ENCODE assay signal across 1 cellular context in genomic region chr12:94263011-94263786, GRCh38.
TF ChIP-seq lines count a peak whose summit lies in the region.

No MANE protein-coding gene starts in this region.

TF ChIP-seq in liver, 16 proteins besides CTCF, POLR2A, EP300 and RAD21 (continued from another document):
- TF ChIP-seq REST (IDR thresholded peaks at IDR 0.05) (no peak), HNF4G (IDR thresholded peaks at IDR 0.05) (no peak), NR2F2 (IDR thresholded peaks at IDR 0.05) (no peak), ATF3 (IDR thresholded peaks at IDR 0.05) (no peak), TAF1 (conservative IDR thresholded peaks at IDR 0.05) (no peak), EGR1 (IDR thresholded peaks at IDR 0.05; ENCODE audit: low read depth in 2 of 2) (no peak)
